17 cellular contexts compared by ENCODE assay signal in the genomic region with DNA sequence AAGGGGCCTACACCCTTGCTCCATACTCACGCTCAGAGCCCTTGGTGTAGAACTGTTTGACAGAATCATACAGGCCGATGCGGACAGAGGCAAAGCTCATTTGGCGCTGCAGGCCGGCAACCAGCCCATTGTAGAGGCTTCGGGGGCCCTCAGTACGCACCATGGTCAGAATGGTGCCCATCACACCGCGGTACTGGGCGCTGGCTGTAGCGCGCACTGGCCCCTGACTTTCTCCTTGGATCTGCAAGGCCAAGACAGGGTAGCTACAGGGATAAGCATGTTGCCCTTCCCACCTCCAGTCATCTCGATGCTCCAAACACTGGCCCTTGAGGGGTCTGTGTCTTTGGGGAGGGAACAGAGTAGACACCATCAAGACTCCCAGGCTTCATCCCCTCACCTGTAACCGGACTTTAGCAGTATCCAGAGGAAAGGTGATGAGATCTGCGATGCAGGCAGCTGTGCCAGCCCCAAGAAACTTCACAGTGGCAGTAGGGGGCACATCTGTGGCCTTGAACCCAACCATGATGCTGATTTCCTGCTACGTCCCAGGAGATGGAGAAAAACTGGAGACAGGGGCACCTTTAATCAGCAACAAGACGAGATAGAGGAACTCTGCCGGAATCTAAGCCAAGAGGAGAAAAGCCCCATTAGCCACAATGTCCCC. TPM values are rescaled to one million over a fixed set of nuclear protein-coding genes. Genes with fewer than 3 reads are reported as not detected.
DNase-seq lines count a peak whose midpoint lies in the region; ATAC-seq, FAIRE-seq and TF ChIP-seq lines count a peak whose summit lies in the region.
"Had no signal": no experiment of that assay in that cellular context is flagged by ENCODE, and none has a peak within 500 bp of the region (broad histone marks: within the 10 kb centered on the region; RNA-seq: fewer than 3 reads in every experiment).

No MANE protein-coding gene starts in this region.

- TF ChIP-seq RAD21 in K562 (CRISPR knock-in tag; conservative IDR thresholded peaks at IDR 0.05 in 1 of 2, IDR thresholded peaks at IDR 0.05 in 1 of 2) = no peak

- H3K4me2 ChIP-seq in OCI-LY3 (ENCODE audit: low read length) = no peak overlapping the region
- H3K4me2 ChIP-seq in K562 (ENCODE audit: insufficient read depth, low read length) = no peak overlapping the region

- H3K27me3 ChIP-seq in OCI-LY3 (ENCODE audit: low read depth, low read length) = no peaks in the 10 kb centered on the region
- no peaks in the 10 kb centered on the region for H3K27me3 ChIP-seq in K562 (ENCODE audit: control insufficient read depth in 2 of 2, insufficient read depth in 2 of 2, low read length in 2 of 2)
- H3K27me3 ChIP-seq: foreskin keratinocyte, SJSA1 had no signal

- H4K20me1 ChIP-seq in OCI-LY3 (ENCODE audit: insufficient read depth, low read length) (peaks cover 72% of the 10 kb centered on the region), K562 (replicated peaks; ENCODE audit: control insufficient read depth, insufficient read depth, low read length) (peaks cover 11% of the 10 kb centered on the region)

- H2AFZ ChIP-seq in OCI-LY3 (ENCODE audit: low read depth, low read length) (no peak overlapping the region), K562 (ENCODE audit: low read depth, low read length) (no peak overlapping the region)

- ATAC-seq in K562 (no peak), GM18868 (IDR thresholded peaks at IDR 0.05; ENCODE audit: unreplicated experiment) (no peak)
- ATAC-seq: foreskin keratinocyte had no signal

- no peak for TF ChIP-seq EP300 in K562 (IDR thresholded peaks at IDR 0.05; ENCODE audit: low read length)

- H3K27ac ChIP-seq in OCI-LY3 (ENCODE audit: low read length) (peak overlapping the region; percentile 95), K562 (ENCODE audit: extremely low read depth, low read depth, low read length) (no peak overlapping the region)
- H3K27ac ChIP-seq: foreskin keratinocyte, SJSA1 had no signal

- 95% methylated on average over 16 of the region's 18 CpGs for WGBS in K562 (ENCODE audit: insufficient coverage, low coverage, missing lambda C conversion rate)

- TF ChIP-seq CTCF in OCI-LY3 (IDR thresholded peaks at IDR 0.05; ENCODE audit: low read depth, low read length) = no peak
- TF ChIP-seq CTCF in K562 (IDR thresholded peaks at IDR 0.05 in 2 of 3, conservative IDR thresholded peaks at IDR 0.05 in 1 of 3; ENCODE audit: insufficient read depth in 2 of 3, low read depth in 1 of 3, low read length in 3 of 3) = no peak

- H3K4me1 ChIP-seq in OCI-LY3 (ENCODE audit: low read length) = peaks cover 38% of the 10 kb centered on the region
- peaks cover 32 to 65% of the 10 kb centered on the region in 2 experiments for H3K4me1 ChIP-seq in K562 (replicated peaks in 1 of 2; ENCODE audit: control insufficient read depth in 2 of 2, insufficient read depth in 2 of 2, low read length in 2 of 2)
- H3K4me1 ChIP-seq: foreskin keratinocyte had no signal

- no peak for TF ChIP-seq POLR2A in K562 (conservative IDR thresholded peaks at IDR 0.05)

- H3K9ac ChIP-seq in OCI-LY3 (ENCODE audit: low read length) (no peak overlapping the region), K562 (ENCODE audit: insufficient read depth in 1 of 2, low read depth in 2 of 2, low read length in 2 of 2) (peak overlapping the region in 1 of 2 experiments; percentile 31; a peak in 1 of 4 replicates)

- H3K9me3 ChIP-seq in OCI-LY3 (ENCODE audit: insufficient read depth, low read length) = no peaks in the 10 kb centered on the region
- no peaks in the 10 kb centered on the region for H3K9me3 ChIP-seq in K562 (replicated peaks; ENCODE audit: control insufficient read depth, insufficient read depth, low read depth, low read length)
- H3K9me3 ChIP-seq: SJSA1 had no signal

- no TSS peak for BruUV-seq in K562 (replicated peaks; lab: Mats Ljungman, UMichigan)

- no peak for FAIRE-seq in K562 (lab: Jason Lieb, UNC)
- FAIRE-seq: endometrium, TTC549 had no signal

- H3K36me3 ChIP-seq in OCI-LY3 (replicated peaks; ENCODE audit: low read depth, low read length) (peaks cover 84% of the 10 kb centered on the region), K562 (ENCODE audit: control insufficient read depth, insufficient read depth, low read length) (peaks cover 78% of the 10 kb centered on the region)
- H3K36me3 ChIP-seq: SJSA1 had no signal

- peaks cover 55% of the 10 kb centered on the region for H3K79me2 ChIP-seq in OCI-LY3 (ENCODE audit: low read length)
- H3K79me2 ChIP-seq in K562 (ENCODE audit: control insufficient read depth, insufficient read depth, low read length) = peaks cover 45% of the 10 kb centered on the region

- intact Hi-C loops in K562 (cut with micrococcal nuclease) (no loop called here), posterior vena cava (cut with DNase I) (no loop called here)

- DNase-seq in activated CD8-positive, alpha-beta memory T cell treated with anti-CD3 and anti-CD28 coated beads for 24 hours = peak; percentile 55
- no peak for DNase-seq in activated CD8-positive, alpha-beta memory T cell treated with anti-CD3 and anti-CD28 coated beads, Interleukin-2, amount 50 U/mL, for 4 hours
- no peak for DNase-seq in K562 (ENCODE audit: extremely low read depth in 1 of 4, low spot score in 3 of 4)
- peak; percentile 37 for DNase-seq in posterior vena cava (ENCODE audit: low spot score)
- DNase-seq in occipital lobe (lab: John Stamatoyannopoulos, UW) = no peak
- no peak for DNase-seq in NCI-H1048 (lab: John Stamatoyannopoulos, UW)
- DNase-seq: central memory CD4-positive, alpha-beta T cell; NCI-H2081; NCI-H510A had no signal

- POLR2A ChIA-PET in K562 (lab: Yijun Ruan, JAX) = interaction anchor here (1.2 to 5.8 kb wide), 3 partner anchors 6 to 108 kb away, joined by 3 to 54 read pairs (median 9); no protein-coding TSS in a partner anchor

- in situ Hi-C loops in K562 (cut with MboI) = no loop called here

- CTCF ChIA-PET in K562 (lab: Yijun Ruan, JAX; ENCODE audit: low intra/inter-chr PET ratio) = interaction anchor here (0.7 kb wide), 1 partner anchor 14 kb away, joined by 3 read pairs; no protein-coding TSS in a partner anchor

- peaks cover 3% of the 10 kb centered on the region for H3K9me1 ChIP-seq in K562 (ENCODE audit: control insufficient read depth, insufficient read depth, low read length)

- H3K4me3 ChIP-seq in OCI-LY3 (ENCODE audit: low read length) (no peak overlapping the region), K562 (no peak overlapping the region)
- H3K4me3 ChIP-seq: SJSA1 had no signal

RNA-seq across cellular contexts. Expression of gene UCP2, which starts 4.7 kb away (rescaled TPM):
- 125 and 263 TPM in 2 replicates for total RNA-seq in K562 (2011; cell fraction: chromatin; rRNA removed; ENCODE audit: low replicate concordance)
- total RNA-seq in K562 (2011; cell fraction: nucleolus; rRNA removed) = 180 and 194 TPM in 2 replicates
- total RNA-seq in K562 (2011; cell fraction: nucleoplasm; rRNA removed) = 161 and 172 TPM in 2 replicates
- 21.5 and 29.2 TPM in 2 replicates for total RNA-seq in K562 (2014; rRNA removed)
- total RNA-seq in K562 (2014; rRNA removed; fragmentation: Illumina TruSeq; extraction: Trizol) = 19.6 and 24.1 TPM in 2 replicates
- 19.2 and 25.9 TPM in 2 replicates for total RNA-seq in K562 (2015; rRNA removed; fragmentation: Illumina TruSeq; extraction: Trizol)
- total RNA-seq in K562 (2021) = 141 and 152 TPM in 2 replicates
- 45.6 and 59.3 TPM in 2 replicates for polyA plus RNA-seq in K562 (2011; rRNA removed)
- polyA plus RNA-seq in K562 (2011; cell fraction: cytosol; rRNA removed) = 113 and 142 TPM in 2 replicates
- 52.2 and 60.9 TPM in 2 replicates for polyA plus RNA-seq in K562 (2011; cell fraction: nucleus; rRNA removed)
- 99.1 and 151 TPM in 2 replicates for polyA plus RNA-seq in K562 (2012)
- polyA plus RNA-seq in K562 (2014; fragmentation: Illumina TruSeq; extraction: Trizol) = 147 and 173 TPM in 2 replicates
- polyA plus RNA-seq in K562 (2014; fragmentation: Nextera tagmentation; extraction: Ambion mirVana) = 100 to 1,000 TPM in 1 of 2 experiments, 10 to 100 TPM in 1; 95.7 to 216 TPM
- 84.5 and 87.9 TPM in 2 replicates for polyA plus RNA-seq in K562 (2014; rRNA removed)
- 59.5 and 95.2 TPM in 2 replicates for polyA minus RNA-seq in K562 (2011; rRNA and poly(A)+ RNA removed)
- 107 and 109 TPM in 2 replicates for polyA minus RNA-seq in K562 (2011; cell fraction: cytosol; rRNA and poly(A)+ RNA removed)
- 69.9 and 106 TPM in 2 replicates for polyA minus RNA-seq in K562 (2011; cell fraction: nucleus; rRNA and poly(A)+ RNA removed)
- 10 to 100 TPM; 22.8 to 38.7 TPM for total RNA-seq in posterior vena cava
- 5.0 TPM for total RNA-seq in occipital lobe
- polyA plus RNA-seq: neural cell had no signal

RNA-seq across cellular contexts. Expression of gene DNAJB13, which starts 27.2 kb away (rescaled TPM):
- total RNA-seq in K562 (2011; cell fraction: chromatin; rRNA removed; ENCODE audit: low replicate concordance) = 0.69 TPM in 1 of 2 replicates, not detected in the other
- not detected in 2 replicates for total RNA-seq in K562 (2011; cell fraction: nucleolus; rRNA removed)
- total RNA-seq in K562 (2011; cell fraction: nucleoplasm; rRNA removed) = 0.31 and 0.81 TPM in 2 replicates
- not detected in 2 replicates for total RNA-seq in K562 (2014; rRNA removed)
- total RNA-seq in K562 (2014; rRNA removed; fragmentation: Illumina TruSeq; extraction: Trizol) = not detected in 2 replicates
- not detected in 2 replicates for total RNA-seq in K562 (2015; rRNA removed; fragmentation: Illumina TruSeq; extraction: Trizol)
- total RNA-seq in K562 (2021) = not detected in 2 replicates
- polyA plus RNA-seq in K562 (2011; rRNA removed) = 0.14 and 0.46 TPM in 2 replicates
- 0.13 TPM in 1 of 2 replicates, not detected in the other for polyA plus RNA-seq in K562 (2011; cell fraction: cytosol; rRNA removed)
- 0.73 and 1.4 TPM in 2 replicates for polyA plus RNA-seq in K562 (2011; cell fraction: nucleus; rRNA removed)
- polyA plus RNA-seq in K562 (2012) = 0.08 and 0.10 TPM in 2 replicates
- not detected in 2 replicates for polyA plus RNA-seq in K562 (2014; fragmentation: Illumina TruSeq; extraction: Trizol)
- not detected for polyA plus RNA-seq in K562 (2014; fragmentation: Nextera tagmentation; extraction: Ambion mirVana)
- 0.04 TPM in 1 of 2 replicates, not detected in the other for polyA plus RNA-seq in K562 (2014; rRNA removed)
- polyA minus RNA-seq in K562 (2011; rRNA and poly(A)+ RNA removed) = 0.15 TPM in 1 of 2 replicates, not detected in the other
- not detected in 2 replicates for polyA minus RNA-seq in K562 (2011; cell fraction: cytosol; rRNA and poly(A)+ RNA removed)
- polyA minus RNA-seq in K562 (2011; cell fraction: nucleus; rRNA and poly(A)+ RNA removed) = 0.13 and 0.44 TPM in 2 replicates
- not detected for total RNA-seq in posterior vena cava
- 0.47 TPM for total RNA-seq in occipital lobe
- total RNA-seq: SJSA1 had no signal
- polyA plus RNA-seq: foreskin keratinocyte, liver, neural cell had no signal

RNA-seq across cellular contexts. Expression of gene UCP3, which starts 30.9 kb away (rescaled TPM):
- total RNA-seq in K562 (2011; cell fraction: chromatin; rRNA removed; ENCODE audit: low replicate concordance) = 2.3 and 3.3 TPM in 2 replicates
- 2.2 and 3.5 TPM in 2 replicates for total RNA-seq in K562 (2011; cell fraction: nucleolus; rRNA removed)
- 0.84 and 3.1 TPM in 2 replicates for total RNA-seq in K562 (2011; cell fraction: nucleoplasm; rRNA removed)
- total RNA-seq in K562 (2014; rRNA removed) (0.05 and 0.94 TPM in 2 replicates), K562 (2014; rRNA removed; fragmentation: Illumina TruSeq; extraction: Trizol) (0.25 and 0.29 TPM in 2 replicates), K562 (2015; rRNA removed; fragmentation: Illumina TruSeq; extraction: Trizol) (0.41 and 0.65 TPM in 2 replicates), K562 (2021) (0.18 and 0.53 TPM in 2 replicates), posterior vena cava (1 to 10 TPM; 1.1 to 1.9 TPM), occipital lobe (0.62 TPM)
- polyA plus RNA-seq in K562 (2011; rRNA removed) (0.15 and 0.26 TPM in 2 replicates), K562 (2014; fragmentation: Illumina TruSeq; extraction: Trizol) (0.43 and 0.53 TPM in 2 replicates), K562 (2014; fragmentation: Nextera tagmentation; extraction: Ambion mirVana) (not detected), K562 (2014; rRNA removed) (0.04 and 0.21 TPM in 2 replicates)
- 0.24 and 0.27 TPM in 2 replicates for polyA plus RNA-seq in K562 (2011; cell fraction: cytosol; rRNA removed)
- 1.9 and 2.1 TPM in 2 replicates for polyA plus RNA-seq in K562 (2011; cell fraction: nucleus; rRNA removed)
- 0.46 and 0.66 TPM in 2 replicates for polyA plus RNA-seq in K562 (2012)
- polyA minus RNA-seq in K562 (2011; rRNA and poly(A)+ RNA removed) = 0.36 and 0.39 TPM in 2 replicates
- not detected in 2 replicates for polyA minus RNA-seq in K562 (2011; cell fraction: cytosol; rRNA and poly(A)+ RNA removed)
- 0.81 and 1.00 TPM in 2 replicates for polyA minus RNA-seq in K562 (2011; cell fraction: nucleus; rRNA and poly(A)+ RNA removed)

Comparison
In these comparisons a context has a peak if more than half of its experiments do, and no peak if none do; other contexts are left out.
1. DNase-seq: peak in activated CD8-positive, alpha-beta memory T cell treated with anti-CD3 and anti-CD28 coated beads for 24 hours (single experiment) and posterior vena cava (single experiment); none in activated CD8-positive, alpha-beta memory T cell treated with anti-CD3 and anti-CD28 coated beads, Interleukin-2, amount 50 U/mL, for 4 hours (single experiment), K562 (0 of 4), occipital lobe (single experiment) and NCI-H1048 (single experiment).